13 cellular contexts compared by ENCODE assay signal in genomic region chr17:418421-418751, GRCh38. TPM values are rescaled to one million over a fixed set of nuclear protein-coding genes. Genes with fewer than 3 reads are reported as not detected.
A peak's percentile ranks its signal among the peaks of the same experiment; 100 is the strongest.
DNase-seq lines count a peak whose midpoint lies in the region; ATAC-seq, FAIRE-seq and TF ChIP-seq lines count a peak whose summit lies in the region.
"Had no signal": no experiment of that assay in that cellular context is flagged by ENCODE, and none has a peak within 500 bp of the region (broad histone marks: within the 10 kb centered on the region; RNA-seq: fewer than 3 reads in every experiment).

No MANE protein-coding gene starts in this region.

- H3K36me3 Mint-ChIP-seq in progenitor cell of endocrine pancreas (ENCODE audit: insufficient read depth), result peaks cover 2% of the 10 kb centered on the region

- DNase-seq in GM19239 (ENCODE audit: insufficient read length, low spot score), result no peak
- DNase-seq in T-helper 22 cell (ENCODE audit: low read depth), result peak; percentile 36
- DNase-seq in activated gamma-delta T cell treated with anti-CD3 and anti-CD28 coated beads, Interleukin-2, amount 50 U/mL, for 16 hours (ENCODE audit: low read depth), result peak; percentile 31
- DNase-seq in progenitor cell of endocrine pancreas (ENCODE audit: low spot score, unreplicated experiment), result no peak
- no peak for DNase-seq in kidney
- no peak for DNase-seq in T-helper 9 cell
- DNase-seq in NCI-H1694 (lab: John Stamatoyannopoulos, UW), result no peak
- DNase-seq: NCI-H2029 treated with DMSO at 0.1 percent for 48 hours, PC-9, WERI-Rb-1 had no signal

- H3K4me1 ChIP-seq in kidney (ENCODE audit: control insufficient read depth in 1 of 2, insufficient read depth in 1 of 2, low read depth in 1 of 2, low read length in 2 of 2), result peaks cover 5 to 7% of the 10 kb centered on the region in 2 donors

- peak overlapping the region; percentile 20 for H3K27ac Mint-ChIP-seq in progenitor cell of endocrine pancreas

- H3K9me3 ChIP-seq in kidney (ENCODE audit: control insufficient read depth in 1 of 2, low read length in 2 of 2), result no peaks in the 10 kb centered on the region

- no peak overlapping the region for H3K4me3 Mint-ChIP-seq in progenitor cell of endocrine pancreas (ENCODE audit: low read depth)

- H3K4me3 ChIP-seq in kidney (ENCODE audit: low read length in 2 of 2), result no peak overlapping the region
- H3K4me3 ChIP-seq: PC-9 had no signal

- intact Hi-C loops in kidney (cut with DNase I), result no loop called here

- H3K27ac ChIP-seq in kidney (ENCODE audit: low read depth in 2 of 2, low read length in 2 of 2), result no peak overlapping the region
- H3K27ac ChIP-seq: PC-9, WERI-Rb-1 had no signal

- H3K9me3 Mint-ChIP-seq in progenitor cell of endocrine pancreas (ENCODE audit: low read depth), result no peaks in the 10 kb centered on the region

- FAIRE-seq in GM19239 (lab: Jason Lieb, UNC) (peak; percentile 47), kidney (lab: Jason Lieb, UNC) (no peak)
- FAIRE-seq: D721Med had no signal

- peaks cover 0 to 10% of the 10 kb centered on the region in 2 donors for H3K36me3 ChIP-seq in kidney (ENCODE audit: control insufficient read depth in 1 of 2, insufficient read depth in 2 of 2, low read length in 2 of 2)
- H3K36me3 ChIP-seq: WERI-Rb-1 had no signal

- no peak for ATAC-seq in HG02973 (IDR thresholded peaks at IDR 0.05; ENCODE audit: unreplicated experiment)

- no peak for TF ChIP-seq CTCF in progenitor cell of endocrine pancreas (IDR thresholded peaks at IDR 0.05; ENCODE audit: unreplicated experiment)
- TF ChIP-seq CTCF in kidney (IDR thresholded peaks at IDR 0.05; ENCODE audit: borderline replicate concordance, extremely low read depth, insufficient read depth), result no peak

- H3K27me3 Mint-ChIP-seq in progenitor cell of endocrine pancreas, result peaks cover 6% of the 10 kb centered on the region

- no peaks in the 10 kb centered on the region for H3K4me1 Mint-ChIP-seq in progenitor cell of endocrine pancreas (ENCODE audit: low read depth)

- no peak overlapping the region for H3K9ac ChIP-seq in kidney (ENCODE audit: low read length in 2 of 2)

RNA-seq across cellular contexts. Expression of gene RFLNB, which starts 27.4 kb away (rescaled TPM):
- total RNA-seq in progenitor cell of endocrine pancreas (10.7 and 11.1 TPM in 2 replicates), kidney (13.5 TPM)
- 7.9 TPM for polyA plus RNA-seq in kidney (ENCODE audit: insufficient read depth, low read depth, low replicate concordance)
- total RNA-seq: HT-29 had no signal

Comparison
In these comparisons a context has a peak if more than half of its experiments do, and no peak if none do; other contexts are left out.
1. DNase-seq: peak in T-helper 22 cell (single experiment) and activated gamma-delta T cell treated with anti-CD3 and anti-CD28 coated beads, Interleukin-2, amount 50 U/mL, for 16 hours (single experiment); none in GM19239 (single experiment), progenitor cell of endocrine pancreas (single experiment), kidney (single experiment), T-helper 9 cell (single experiment) and NCI-H1694 (single experiment).